28 cellular contexts compared by ENCODE assay signal in genomic region chr13:89567025-89567424, GRCh38.
"Had no signal": no experiment of that assay in that cellular context is flagged by ENCODE, and none has a peak within 500 bp of the region (broad histone marks: within the 10 kb centered on the region; RNA-seq: fewer than 3 reads in every experiment).

No MANE protein-coding gene starts in this region.

- H3K4me1 ChIP-seq: neural progenitor cell, parathyroid adenoma, psoas muscle, spleen, suprapubic skin, testis, tibial artery, transverse colon, upper lobe of right lung, uterus had no signal

- H3K9ac ChIP-seq: neural progenitor cell, parathyroid adenoma had no signal

- H3K27ac ChIP-seq: neural progenitor cell, ovary, parathyroid adenoma, psoas muscle, skin epidermis, spleen, suprapubic skin, testis, tibial artery, transverse colon, upper lobe of right lung, uterus had no signal

- DNase-seq: natural killer cell; occipital lobe; ovary; posterior cingulate gyrus; psoas muscle; right cardiac atrium; spleen; stimulated activated CD4-positive, alpha-beta T cell treated with anti-CD3 and anti-CD28 coated beads, Interleukin-12 subunit alpha, Interleukin-12 subunit beta, amount 100 ng/mL, for 4 hours; stimulated activated CD4-positive, alpha-beta T cell treated with anti-CD3 and anti-CD28 coated beads, Interleukin-1b, Interleukin-23, amount 100 ng/mL, for 48 hours; stimulated activated CD4-positive, alpha-beta T cell treated with anti-CD3 and anti-CD28 coated beads, Interleukin-4, amount 100 ng/mL, for 1 hour; stimulated activated CD4-positive, alpha-beta T cell treated with anti-CD3 and anti-CD28 coated beads, Interleukin-4, amount 100 ng/mL, for 4 hours; stimulated activated CD8-positive, alpha-beta memory T cell treated with anti-CD3 and anti-CD28 coated beads, Interleukin-4, amount 100 ng/mL, for 48 hours; stimulated activated naive CD4-positive, alpha-beta T cell; stimulated activated naive CD8-positive, alpha-beta T cell treated with anti-CD3 and anti-CD28 coated beads, Interleukin-15, amount 100 ng/mL, for 72 hours; stimulated activated naive CD8-positive, alpha-beta T cell treated with anti-CD3 and anti-CD28 coated beads, Interleukin-15, Interleukin-2, amounts not matched to agents 100 U/mL and 50 U/mL, for 24 hours; substantia nigra; testis; tibial artery; transverse colon; upper lobe of right lung; uterus had no signal

- ATAC-seq: natural killer cell; psoas muscle; right cardiac atrium; sciatic nerve; stimulated activated memory B cell treated with anti-CD40 and anti-IgM and Interleukin-4, amounts not matched to agents 10 μg/mL and 1 μg/mL and 100 μg/mL, for 72 hours; stimulated activated naive CD8-positive, alpha-beta T cell treated with anti-CD3 and anti-CD28 coated beads, Interleukin-15, amount 100 ng/mL, for 72 hours; stimulated activated naive CD8-positive, alpha-beta T cell treated with anti-CD3 and anti-CD28 coated beads, Interleukin-15, Interleukin-2, amounts not matched to agents 100 U/mL and 50 U/mL, for 24 hours; upper lobe of right lung had no signal

- H3K4me3 ChIP-seq: neural progenitor cell, ovary, psoas muscle, skin epidermis, smooth muscle cell, spleen, suprapubic skin, testis, tibial artery, transverse colon, upper lobe of right lung, uterus had no signal

- H3K9me3 ChIP-seq: ovary, psoas muscle, suprapubic skin, testis, tibial artery, transverse colon, upper lobe of right lung, uterus had no signal

- H3K4me2 ChIP-seq: neural progenitor cell, smooth muscle cell had no signal

- H3K36me3 ChIP-seq: neural progenitor cell, ovary, spleen, suprapubic skin, tibial artery, transverse colon, upper lobe of right lung, uterus had no signal
